In genomic region chr5:68250662-68251298, GRCh38 we compare ENCODE assay signal across 10 cellular contexts. TPM values are rescaled to one million over a fixed set of nuclear protein-coding genes. Genes with fewer than 3 reads are reported as not detected.
DNase-seq lines count a peak whose midpoint lies in the region; ATAC-seq, FAIRE-seq and TF ChIP-seq lines count a peak whose summit lies in the region.
"Had no signal": no experiment of that assay in that cellular context is flagged by ENCODE, and none has a peak within 500 bp of the region (broad histone marks: within the 10 kb centered on the region; RNA-seq: fewer than 3 reads in every experiment).

No MANE protein-coding gene starts in this region.

- POLR2A ChIA-PET in Caco-2 (lab: Charles Lee) = no interaction called here

- H3K4me3 ChIP-seq in Caco-2 (ENCODE audit: low read depth, low read length) (no peak overlapping the region), left ventricle myocardium inferior (peak overlapping the region; percentile 39), gastrocnemius medialis (peak overlapping the region in 2 of 4 donors; percentile 4 to 8)

- peaks cover 18% of the 10 kb centered on the region for H3K36me3 Mint-ChIP-seq in Caco-2 (ENCODE audit: insufficient read depth, unreplicated experiment)

- H3K36me3 ChIP-seq in Caco-2 (ENCODE audit: control insufficient read depth, insufficient read depth, low read length) (no peaks in the 10 kb centered on the region), left ventricle myocardium inferior (no peaks in the 10 kb centered on the region), gastrocnemius medialis (no peaks in the 10 kb centered on the region)

- H3K9me3 ChIP-seq in Caco-2 (no peaks in the 10 kb centered on the region), left ventricle myocardium inferior (replicated peaks) (no peaks in the 10 kb centered on the region), gastrocnemius medialis (no peaks in the 10 kb centered on the region)

- in situ Hi-C loops in gastrocnemius medialis (cut with MboI; ENCODE audit: low sequenced_read_pairs in 4 of 4) = loop anchor here (10.0 to 25.0 kb wide), 4 partner anchors 563 to 1013 kb away; no protein-coding TSS in a partner anchor

- H3K27ac ChIP-seq in left ventricle myocardium inferior (replicated peaks) (peak overlapping the region; percentile 91), gastrocnemius medialis (peak overlapping the region; percentile 67 to 75 (median 74))

- intact Hi-C loops in Caco-2 (cut with micrococcal nuclease; ENCODE audit: unreplicated experiment) = no loop called here
- intact Hi-C loops in left ventricle myocardium inferior (cut with micrococcal nuclease) = loop anchor here (10.0 kb wide), 1 partner anchor 1006 kb away; no protein-coding TSS in a partner anchor
- intact Hi-C loops in gastrocnemius medialis (cut with DNase I; ENCODE audit: low total_unique reads) = loop anchor here (5.0 to 10.0 kb wide), 4 partner anchors 33 to 556 kb away; partner anchors contain the start of gene PIK3R1

- ATAC-seq in gastrocnemius medialis = peak in 1 of 2 donors; percentile 47
- no peak for ATAC-seq in GM21576 (IDR thresholded peaks at IDR 0.05; ENCODE audit: unreplicated experiment)
- ATAC-seq in HG03025 (IDR thresholded peaks at IDR 0.05; ENCODE audit: low FRiP score, unreplicated experiment) = no peak

- H3K27ac Mint-ChIP-seq in Caco-2 (ENCODE audit: unreplicated experiment) = peak overlapping the region; percentile 32

- H3K4me1 ChIP-seq in Caco-2 = 0 out of 2 replicates have a peak, but pooled peaks cover 8% of the 10 kb centered on the region
- peaks cover 100% of the 10 kb centered on the region for H3K4me1 ChIP-seq in left ventricle myocardium inferior
- H3K4me1 ChIP-seq in gastrocnemius medialis = peaks cover 65 to 86% of the 10 kb centered on the region in 2 donors

- CTCF ChIA-PET in Caco-2 (lab: Charles Lee) = no interaction called here

- no peak for FAIRE-seq in GM12892 (lab: Jason Lieb, UNC)
- FAIRE-seq: TTC549 had no signal

- H3K4me3 Mint-ChIP-seq in Caco-2 (ENCODE audit: unreplicated experiment) = no peak overlapping the region

- H3K27me3 ChIP-seq in Caco-2 (replicated peaks; ENCODE audit: control insufficient read depth, insufficient read depth, low read length) (no peaks in the 10 kb centered on the region), left ventricle myocardium inferior (ENCODE audit: low read depth) (no peaks in the 10 kb centered on the region), gastrocnemius medialis (no peaks in the 10 kb centered on the region)

- no TSS peak for BruUV-seq in Caco-2 (replicated peaks; lab: Mats Ljungman, UMichigan)

- H3K4me1 Mint-ChIP-seq in Caco-2 (ENCODE audit: low read depth, unreplicated experiment) = peaks cover 34% of the 10 kb centered on the region

- TF ChIP-seq CTCF in Caco-2 (IDR thresholded peaks at IDR 0.05; ENCODE audit: insufficient read depth in 1 of 2, low read depth in 1 of 2, low read length in 1 of 2, severe bottlenecking in 1 of 2, unreplicated experiment in 1 of 2) (no peak), left ventricle myocardium inferior (IDR thresholded peaks at IDR 0.05; ENCODE audit: borderline replicate concordance) (no peak), gastrocnemius medialis (IDR thresholded peaks at IDR 0.05 in 4 of 5, conservative IDR thresholded peaks at IDR 0.05 in 1 of 5) (no peak)

- no peak for DNase-seq in Caco-2
- DNase-seq in SK-N-DZ (ENCODE audit: low spot score) = peak; percentile 72
- no peak for DNase-seq in left ventricle myocardium inferior
- no peak for DNase-seq in gastrocnemius medialis
- no peak for DNase-seq in OCI-M1 (lab: John Stamatoyannopoulos, UW)
- no peak for DNase-seq in GM12892 (ENCODE audit: insufficient read length)
- DNase-seq: NCI-H1930 had no signal

- H3K9me3 Mint-ChIP-seq in Caco-2 (ENCODE audit: unreplicated experiment) = no peaks in the 10 kb centered on the region

- no peaks in the 10 kb centered on the region for H3K27me3 Mint-ChIP-seq in Caco-2 (ENCODE audit: insufficient read depth, unreplicated experiment)

- TF ChIP-seq POLR2A in gastrocnemius medialis (IDR thresholded peaks at IDR 0.05) = no peak
- TF ChIP-seq POLR2A in GM12892 (IDR thresholded peaks at IDR 0.05; ENCODE audit: low read depth, low read length) = no peak

RNA-seq across cellular contexts. Expression of gene PIK3R1, which starts 35.2 kb away (rescaled TPM):
- total RNA-seq in Caco-2 (2022) = 47.8 and 54.6 TPM in 2 replicates
- polyA plus RNA-seq in SK-N-DZ (2014; cell fraction: cytosol; rRNA removed) = 7.3 and 7.4 TPM in 2 replicates
- 7.7 and 16.9 TPM in 2 replicates for polyA plus RNA-seq in SK-N-DZ (2014; cell fraction: nucleus; rRNA removed)
- 132 TPM for total RNA-seq in left ventricle myocardium inferior
- total RNA-seq in gastrocnemius medialis = 100 to 1,000 TPM in 2 of 4 donors, 10 to 100 TPM in 2; 87.2 to 129 (median 100) TPM
- polyA plus RNA-seq in GM12892 (2012; ENCODE audit: missing spikeins) = 20.8 TPM
